Comparison of ENCODE assay signal across 36 cellular contexts in the genomic region with DNA sequence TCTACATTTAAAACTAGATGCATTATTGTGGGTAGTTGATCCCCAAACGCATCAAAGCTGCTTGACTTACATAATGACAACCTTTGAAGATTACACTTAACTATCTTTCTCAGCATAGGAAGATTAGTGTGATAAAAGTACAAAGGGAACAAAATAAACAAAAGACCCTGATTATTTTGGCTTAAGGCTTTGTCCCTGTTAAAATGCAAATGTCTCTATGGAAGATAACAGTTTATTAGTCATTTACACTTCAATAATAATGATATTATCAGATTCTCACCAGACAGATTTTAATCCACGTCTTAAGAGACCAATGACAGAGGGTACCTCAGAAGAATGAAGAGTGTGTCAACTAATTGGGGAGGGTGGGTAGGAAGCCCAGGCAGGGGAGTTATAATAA.
DNase-seq lines count a peak whose midpoint lies in the region; FAIRE-seq and TF ChIP-seq lines count a peak whose summit lies in the region.
"Had no signal": no experiment of that assay in that cellular context is flagged by ENCODE, and none has a peak within 500 bp of the region (broad histone marks: within the 10 kb centered on the region; RNA-seq: fewer than 3 reads in every experiment).

No MANE protein-coding gene starts in this region.

- POLR2A ChIA-PET in CD4-positive, alpha-beta memory T cell (lab: Charles Lee; ENCODE audit: partially characterized antibody), result no interaction called here

- intact Hi-C loops in CD14-positive monocyte (cut with micrococcal nuclease), result no loop called here
- intact Hi-C loops in CD4-positive, alpha-beta memory T cell (cut with micrococcal nuclease), result no loop called here

- H3K36me3 Mint-ChIP-seq in endodermal cell (ENCODE audit: low read depth), result peaks cover 2% of the 10 kb centered on the region
- H3K36me3 Mint-ChIP-seq in glutamatergic neuron (ENCODE audit: unreplicated experiment), result no peaks in the 10 kb centered on the region
- no peaks in the 10 kb centered on the region for H3K36me3 Mint-ChIP-seq in CD14-positive monocyte
- H3K36me3 Mint-ChIP-seq in CD4-positive, alpha-beta memory T cell, result no peaks in the 10 kb centered on the region
- H3K36me3 Mint-ChIP-seq: CD4-positive, CD25-positive, alpha-beta regulatory T cell; CD8-positive, alpha-beta memory T cell; CD8-positive, alpha-beta T cell had no signal

- no peaks in the 10 kb centered on the region for H3K79me1 ChIP-seq in mesendoderm (ENCODE audit: low read length)

- no peak overlapping the region for H4K8ac ChIP-seq in mesendoderm (ENCODE audit: low read depth, low read length)

- no peaks in the 10 kb centered on the region for H3K9me3 Mint-ChIP-seq in endodermal cell
- H3K9me3 Mint-ChIP-seq in glutamatergic neuron (ENCODE audit: unreplicated experiment), result peaks cover 4% of the 10 kb centered on the region
- H3K9me3 Mint-ChIP-seq in CD14-positive monocyte, result peaks cover 0 to 15% (median 0%) of the 10 kb centered on the region in 7 donors
- peaks cover 0 to 8% (median 2%) of the 10 kb centered on the region in 8 donors for H3K9me3 Mint-ChIP-seq in CD4-positive, alpha-beta memory T cell

- peak; percentile 85 for FAIRE-seq in D721Med (lab: Jason Lieb, UNC)
- FAIRE-seq: A204.1, A549, G401.6 had no signal

- H3K27me3 ChIP-seq in endodermal cell (ENCODE audit: control insufficient read depth, insufficient read depth, low read length, poor library complexity, severe bottlenecking), result no peaks in the 10 kb centered on the region
- no peaks in the 10 kb centered on the region for H3K27me3 ChIP-seq in mesendoderm (ENCODE audit: insufficient read depth, low read length, poor library complexity)
- H3K27me3 ChIP-seq in CD4-positive, alpha-beta memory T cell (ENCODE audit: insufficient read depth, low read length), result no peaks in the 10 kb centered on the region
- H3K27me3 ChIP-seq: BE2C; BLaER1; BLaER1 treated with 17β-estradiol and CSF1 and Interleukin-3, amounts not matched to agents 10 nM and 100 nM had no signal

- no peak overlapping the region for H4K5ac ChIP-seq in mesendoderm (ENCODE audit: low read length)

- H2BK15ac ChIP-seq in mesendoderm (replicated peaks; ENCODE audit: low read depth), result no peak overlapping the region

- H3K4me3 Mint-ChIP-seq in endodermal cell, result no peak overlapping the region
- H3K4me3 Mint-ChIP-seq in glutamatergic neuron (ENCODE audit: unreplicated experiment), result no peak overlapping the region
- H3K4me3 Mint-ChIP-seq in CD14-positive monocyte, result no peak overlapping the region
- H3K4me3 Mint-ChIP-seq in CD4-positive, alpha-beta memory T cell, result no peak overlapping the region
- H3K4me3 Mint-ChIP-seq: B cell; CD4-positive, alpha-beta T cell; CD4-positive, CD25-positive, alpha-beta regulatory T cell; CD8-positive, alpha-beta memory T cell; CD8-positive, alpha-beta T cell had no signal

- H3K27me3 Mint-ChIP-seq in endodermal cell (ENCODE audit: insufficient read depth), result no peaks in the 10 kb centered on the region
- H3K27me3 Mint-ChIP-seq in glutamatergic neuron (ENCODE audit: unreplicated experiment), result peaks cover 2% of the 10 kb centered on the region
- no peaks in the 10 kb centered on the region for H3K27me3 Mint-ChIP-seq in CD14-positive monocyte (ENCODE audit: low read depth in 3 of 3)
- no peaks in the 10 kb centered on the region for H3K27me3 Mint-ChIP-seq in CD4-positive, alpha-beta memory T cell
- H3K27me3 Mint-ChIP-seq: B cell; CD4-positive, alpha-beta T cell; CD4-positive, CD25-positive, alpha-beta regulatory T cell; CD8-positive, alpha-beta memory T cell had no signal

- no peak overlapping the region for H2BK5ac ChIP-seq in mesendoderm (ENCODE audit: low read length)

- H3K4me1 ChIP-seq in endodermal cell (ENCODE audit: control insufficient read depth, insufficient read depth, low read length), result peaks cover 15% of the 10 kb centered on the region
- H3K4me1 ChIP-seq in mesendoderm (ENCODE audit: control insufficient read depth, low read depth, low read length), result peaks cover 5% of the 10 kb centered on the region
- no peaks in the 10 kb centered on the region for H3K4me1 ChIP-seq in CD4-positive, alpha-beta memory T cell (ENCODE audit: insufficient read depth, low read length)
- H3K4me1 ChIP-seq: A549; BE2C; BLaER1; BLaER1 treated with 17β-estradiol and CSF1 and Interleukin-3, amounts not matched to agents 10 nM and 100 nM; Caco-2 had no signal

- no peak overlapping the region for H3K56ac ChIP-seq in mesendoderm (ENCODE audit: low read length)

- H3K79me2 ChIP-seq in mesendoderm (ENCODE audit: control insufficient read depth, insufficient read depth, low read length), result no peaks in the 10 kb centered on the region

- H3K4me2 ChIP-seq in mesendoderm (ENCODE audit: low read length), result no peak overlapping the region
- H3K4me2 ChIP-seq: A549; BLaER1; BLaER1 treated with 17β-estradiol and CSF1 and Interleukin-3, amounts not matched to agents 10 nM and 100 nM had no signal

- TF ChIP-seq CTCF in D721Med (IDR thresholded peaks at IDR 0.05; ENCODE audit: insufficient read depth, missing control alignments) (no peak), endodermal cell (conservative IDR thresholded peaks at IDR 0.05) (no peak), glutamatergic neuron (IDR thresholded peaks at IDR 0.05; ENCODE audit: partially characterized antibody, unreplicated experiment) (no peak), CD14-positive monocyte (IDR thresholded peaks at IDR 0.05) (no peak)

- H2AK5ac ChIP-seq in mesendoderm (ENCODE audit: low read length), result no peak overlapping the region

- H3K4me3 ChIP-seq in endodermal cell (ENCODE audit: low read length) (no peak overlapping the region), mesendoderm (ENCODE audit: low read length) (no peak overlapping the region)
- no peak overlapping the region for H3K4me3 ChIP-seq in CD4-positive, alpha-beta memory T cell (ENCODE audit: low read length in 2 of 2)
- H3K4me3 ChIP-seq: A549; BLaER1; BLaER1 treated with 17β-estradiol and CSF1 and Interleukin-3, amounts not matched to agents 10 nM and 100 nM had no signal

- H3K9ac ChIP-seq in endodermal cell (ENCODE audit: extremely low read depth, low read length, poor library complexity, severe bottlenecking) (no peak overlapping the region), mesendoderm (ENCODE audit: low read length) (no peak overlapping the region)
- H3K9ac ChIP-seq: BLaER1; BLaER1 treated with 17β-estradiol and CSF1 and Interleukin-3, amounts not matched to agents 10 nM and 100 nM had no signal

- H3K4me1 Mint-ChIP-seq in endodermal cell, result peaks cover 50% of the 10 kb centered on the region
- peaks cover 52% of the 10 kb centered on the region for H3K4me1 Mint-ChIP-seq in glutamatergic neuron (ENCODE audit: low read depth, unreplicated experiment)
- H3K4me1 Mint-ChIP-seq in CD14-positive monocyte, result no peaks in the 10 kb centered on the region
- peaks cover 0 to 1% (median 0%) of the 10 kb centered on the region in 4 donors for H3K4me1 Mint-ChIP-seq in CD4-positive, alpha-beta memory T cell
- H3K4me1 Mint-ChIP-seq: B cell; CD4-positive, CD25-positive, alpha-beta regulatory T cell; CD8-positive, alpha-beta memory T cell had no signal

- CTCF ChIA-PET in CD4-positive, alpha-beta memory T cell (lab: Charles Lee; ENCODE audit: partially characterized antibody), result no interaction called here

- no peak overlapping the region for H3K23ac ChIP-seq in mesendoderm (ENCODE audit: low read length)

- DNase-seq in D721Med (ENCODE audit: insufficient read length, low spot score), result no peak
- DNase-seq in endodermal cell, result no peak
- no peak for DNase-seq in glutamatergic neuron
- DNase-seq in mesendoderm, result peak; percentile 60
- DNase-seq in NCI-H748 (lab: John Stamatoyannopoulos, UW; ENCODE audit: unreplicated experiment), result no peak
- DNase-seq in CD14-positive monocyte (ENCODE audit: low spot score), result no peak
- no peak for DNase-seq in AG08395 (ENCODE audit: low spot score)
- DNase-seq in CD4-positive, alpha-beta memory T cell, result no peak
- DNase-seq: 8988T; ACHN; AML-193; BE2C; C1 segment of cervical spinal cord; Caco-2; Calu3; CD4-positive, alpha-beta T cell; CD4-positive, CD25-positive, alpha-beta regulatory T cell; CD8-positive, alpha-beta memory T cell; CD8-positive, alpha-beta T cell; COR-L47; DMS 273 treated with DMSO at 0.1 percent for 48 hours; DMS153; DMS53; DMS79; DMS79 treated with DMSO at 0.1 percent for 48 hours; DND-41; EL; GDM1 had no signal

- H3K27ac Mint-ChIP-seq in endodermal cell, result peak overlapping the region; percentile 57
- H3K27ac Mint-ChIP-seq in glutamatergic neuron (ENCODE audit: unreplicated experiment), result peak overlapping the region; percentile 40
- no peak overlapping the region for H3K27ac Mint-ChIP-seq in CD14-positive monocyte
- no peak overlapping the region for H3K27ac Mint-ChIP-seq in CD4-positive, alpha-beta memory T cell
- H3K27ac Mint-ChIP-seq: B cell; CD4-positive, alpha-beta T cell; CD4-positive, CD25-positive, alpha-beta regulatory T cell; CD8-positive, alpha-beta memory T cell; CD8-positive, alpha-beta T cell had no signal

- H3K36me3 ChIP-seq in endodermal cell (ENCODE audit: control insufficient read depth, insufficient read depth, low read length) (no peaks in the 10 kb centered on the region), mesendoderm (ENCODE audit: control insufficient read depth, insufficient read depth, low read length) (no peaks in the 10 kb centered on the region)
- H3K36me3 ChIP-seq in CD4-positive, alpha-beta memory T cell (ENCODE audit: insufficient read depth, low read length), result no peaks in the 10 kb centered on the region
- H3K36me3 ChIP-seq: BE2C; BLaER1; BLaER1 treated with 17β-estradiol and CSF1 and Interleukin-3, amounts not matched to agents 10 nM and 100 nM had no signal

- no peak overlapping the region for H3K18ac ChIP-seq in mesendoderm (ENCODE audit: low read length)

- no peak overlapping the region for H3K4ac ChIP-seq in mesendoderm (ENCODE audit: low read depth, low read length)

- no peaks in the 10 kb centered on the region for H3K9me3 ChIP-seq in endodermal cell (ENCODE audit: control insufficient read depth, low read length)
- H3K9me3 ChIP-seq in CD4-positive, alpha-beta memory T cell (ENCODE audit: control insufficient read depth in 1 of 2, low read length in 2 of 2), result no peaks in the 10 kb centered on the region
- H3K9me3 ChIP-seq: A549; BE2C; BLaER1; BLaER1 treated with 17β-estradiol and CSF1 and Interleukin-3, amounts not matched to agents 10 nM and 100 nM; Caco-2 had no signal

- H3K27ac ChIP-seq in endodermal cell (ENCODE audit: low read depth, low read length) (no peak overlapping the region), mesendoderm (ENCODE audit: low read depth, low read length) (no peak overlapping the region)
- H3K27ac ChIP-seq in CD4-positive, alpha-beta memory T cell (ENCODE audit: low read depth, low read length), result no peak overlapping the region
- H3K27ac ChIP-seq: 22Rv1; A549; BLaER1; BLaER1 treated with 17β-estradiol and CSF1 and Interleukin-3, amounts not matched to agents 10 nM and 100 nM; C4-2B had no signal

- H2BK120ac ChIP-seq in mesendoderm (ENCODE audit: low read depth, low read length), result no peak overlapping the region

- 27% methylated on average over 1 of the region's 2 CpGs; no CpG with 5 or more reads in 1 of the 2 experiments for WGBS in endodermal cell (ENCODE audit: insufficient coverage in 1 of 2, insufficient read length in 1 of 2), 2 experiments
- WGBS in mesendoderm (ENCODE audit: extremely low coverage, insufficient coverage, low lambda C conversion rate), result no CpG with 5 or more reads among the region's 2 CpGs

Comparison
In these comparisons a context has a peak if more than half of its experiments do, and no peak if none do; other contexts are left out.
1. H3K27ac Mint-ChIP-seq: peak in endodermal cell (single experiment) and glutamatergic neuron (single experiment); none in CD14-positive monocyte (0 of 7) and CD4-positive, alpha-beta memory T cell (0 of 7).